In genomic region chr19:58388175-58388526, GRCh38 we compare ENCODE assay signal across 8 cellular contexts. TPM values are rescaled to one million over a fixed set of nuclear protein-coding genes. Genes with fewer than 3 reads are reported as not detected.
DNase-seq lines count a peak whose midpoint lies in the region; ATAC-seq, FAIRE-seq and TF ChIP-seq lines count a peak whose summit lies in the region.

No MANE protein-coding gene starts in this region.

- intact Hi-C loops in dorsolateral prefrontal cortex (cut with DNase I): no loop called here

- TF ChIP-seq POLR2A in GM12891 (IDR thresholded peaks at IDR 0.05; ENCODE audit: low read depth, low read length): no peak

- TF ChIP-seq CTCF in MM.1S (IDR thresholded peaks at IDR 0.05; ENCODE audit: low read length) (no peak), dorsolateral prefrontal cortex (IDR thresholded peaks at IDR 0.05 in 54 of 56, conservative IDR thresholded peaks at IDR 0.05 in 2 of 56; ENCODE audit: low read depth in 1 of 56, partially characterized antibody in 56 of 56) (no peak), nephron progenitor cell (IDR thresholded peaks at IDR 0.05) (no peak), omental fat pad (IDR thresholded peaks at IDR 0.05) (no peak)

- peak overlapping the region; percentile 89 to 98 (median 95) for H3K9ac ChIP-seq in BLaER1 treated with 17β-estradiol and CSF1 and Interleukin-3, amounts not matched to agents 10 nM and 100 nM
- H3K9ac ChIP-seq in MM.1S (ENCODE audit: low read length): no peak overlapping the region

- H3K27ac Mint-ChIP-seq in nephron progenitor cell: peak overlapping the region; percentile 92

- peak overlapping the region; percentile 80 to 96 (median 90) for H3K4me3 ChIP-seq in BLaER1 treated with 17β-estradiol and CSF1 and Interleukin-3, amounts not matched to agents 10 nM and 100 nM
- H3K4me3 ChIP-seq in MM.1S (ENCODE audit: low read length) (peak overlapping the region; percentile 87), dorsolateral prefrontal cortex (peak overlapping the region in 58 of 59 donors; percentile 63 to 100 (median 89))

- no peaks in the 10 kb centered on the region for H3K9me2 ChIP-seq in MM.1S (replicated peaks; ENCODE audit: insufficient read depth, low read length)

- no peaks in the 10 kb centered on the region for H3K9me3 Mint-ChIP-seq in nephron progenitor cell

- no peaks in the 10 kb centered on the region for H3K27me3 Mint-ChIP-seq in nephron progenitor cell (ENCODE audit: low read depth, poor library complexity)

- peaks cover 36% of the 10 kb centered on the region for H3K36me3 Mint-ChIP-seq in nephron progenitor cell (ENCODE audit: low read depth)

- H3K4me3 Mint-ChIP-seq in nephron progenitor cell: peak overlapping the region; percentile 96

- H3K36me3 ChIP-seq in BLaER1 treated with 17β-estradiol and CSF1 and Interleukin-3, amounts not matched to agents 10 nM and 100 nM: peaks cover 51 to 56% (median 54%) of the 10 kb centered on the region in 11 experiments
- peaks cover 10% of the 10 kb centered on the region; the same call in 1 of the 2 replicates for H3K36me3 ChIP-seq in MM.1S (replicated peaks; ENCODE audit: insufficient read depth, low read length)

- H4K20me1 ChIP-seq in BLaER1 treated with 17β-estradiol and CSF1 and Interleukin-3, amounts not matched to agents 10 nM and 100 nM: peaks cover 46 to 60% (median 58%) of the 10 kb centered on the region in 11 experiments; a peak in 21 of 22 replicates
- H4K20me1 ChIP-seq in MM.1S (ENCODE audit: insufficient read depth, low read length): no peaks in the 10 kb centered on the region

- no peak for ATAC-seq in HG02571 (IDR thresholded peaks at IDR 0.05; ENCODE audit: unreplicated experiment)
- ATAC-seq in omental fat pad (ENCODE audit: low FRiP score): no peak

- peaks cover 3% of the 10 kb centered on the region; the same call in 1 of the 2 replicates for H3F3A ChIP-seq in MM.1S (ENCODE audit: insufficient read depth, low read length)

- no peaks in the 10 kb centered on the region for H3K9me3 ChIP-seq in BLaER1 treated with 17β-estradiol and CSF1 and Interleukin-3, amounts not matched to agents 10 nM and 100 nM (replicated peaks in 1 of 11)
- H3K9me3 ChIP-seq in MM.1S (replicated peaks; ENCODE audit: insufficient read depth, low read length): no peaks in the 10 kb centered on the region

- H3K79me2 ChIP-seq in MM.1S (ENCODE audit: low read length): peaks cover 37% of the 10 kb centered on the region

- H3K4me2 ChIP-seq in BLaER1 treated with 17β-estradiol and CSF1 and Interleukin-3, amounts not matched to agents 10 nM and 100 nM: peak overlapping the region; percentile 88 to 99 (median 96)
- H3K4me2 ChIP-seq in MM.1S (ENCODE audit: low read depth, low read length): peak overlapping the region; percentile 61

- H3K4me1 Mint-ChIP-seq in nephron progenitor cell: peaks cover 50% of the 10 kb centered on the region

- peaks cover 51 to 81% (median 68%) of the 10 kb centered on the region in 10 experiments for H3K4me1 ChIP-seq in BLaER1 treated with 17β-estradiol and CSF1 and Interleukin-3, amounts not matched to agents 10 nM and 100 nM
- peaks cover 12% of the 10 kb centered on the region; the same call in 1 of the 2 replicates for H3K4me1 ChIP-seq in MM.1S (ENCODE audit: low read length)

- peak overlapping the region in 9 of 11 experiments; percentile 95 to 99 (median 97); a peak in 19 of 22 replicates for H3K27ac ChIP-seq in BLaER1 treated with 17β-estradiol and CSF1 and Interleukin-3, amounts not matched to agents 10 nM and 100 nM
- no peak overlapping the region for H3K27ac ChIP-seq in MM.1S (ENCODE audit: low read length)
- peak overlapping the region in 1 of 59 donors; percentile 98 for H3K27ac ChIP-seq in dorsolateral prefrontal cortex

- DNase-seq in MM.1S: no peak
- no peak for DNase-seq in dorsolateral prefrontal cortex
- no peak for DNase-seq in nephron progenitor cell
- no peak for DNase-seq in NCI-H1105 (lab: John Stamatoyannopoulos, UW)
- DNase-seq in GM12891 (ENCODE audit: insufficient read length, low spot score): no peak
- DNase-seq in omental fat pad (ENCODE audit: low spot score): no peak

- no peaks in the 10 kb centered on the region for H3K27me3 ChIP-seq in BLaER1 treated with 17β-estradiol and CSF1 and Interleukin-3, amounts not matched to agents 10 nM and 100 nM
- no peaks in the 10 kb centered on the region for H3K27me3 ChIP-seq in MM.1S (replicated peaks; ENCODE audit: insufficient read depth, low read length)
- no peaks in the 10 kb centered on the region for H3K27me3 ChIP-seq in dorsolateral prefrontal cortex

- H2AFZ ChIP-seq in MM.1S (ENCODE audit: low read length): no peak overlapping the region

- FAIRE-seq in GM12891 (lab: Jason Lieb, UNC): no peak

TF ChIP-seq in GM12891, 5 proteins besides CTCF, POLR2A, EP300 and RAD21:
- no peak for TF ChIP-seq POU2F2 (IDR thresholded peaks at IDR 0.05; ENCODE audit: low read depth, low read length)
- no peak for TF ChIP-seq POLR2AphosphoS5 (IDR thresholded peaks at IDR 0.05; ENCODE audit: low read depth, low read length)
- TF ChIP-seq SPI1 (IDR thresholded peaks at IDR 0.05; ENCODE audit: low read depth, low read length): no peak

RNA-seq across cellular contexts. Expression of gene RPS5, which starts 1.1 kb away (rescaled TPM):
- 100 to 1,000 TPM; 212 to 406 (median 277) TPM for total RNA-seq in dorsolateral prefrontal cortex
- polyA plus RNA-seq in GM12891 (2012; ENCODE audit: low read depth, missing spikeins): 2,915 TPM
- total RNA-seq in omental fat pad: 1,000 to 10,000 TPM; 1,379 to 1,993 (median 1,504) TPM

RNA-seq across cellular contexts. Expression of gene RNF225, which starts 7.3 kb away (rescaled TPM):
- total RNA-seq in dorsolateral prefrontal cortex (under 1 TPM in 2 of 120 experiments, not detected in 118; 0.48 to 0.69 TPM), omental fat pad (not detected)
- not detected for polyA plus RNA-seq in GM12891 (2012; ENCODE audit: low read depth, missing spikeins)

RNA-seq across cellular contexts. Expression of gene ZNF837, which starts 7.3 kb away (rescaled TPM):
- 1 to 10 TPM in 53 of 120 experiments, under 1 TPM in 60, not detected in 7; 0.27 to 2.9 (median 0.98) TPM for total RNA-seq in dorsolateral prefrontal cortex
- polyA plus RNA-seq in GM12891 (2012; ENCODE audit: low read depth, missing spikeins): 1.4 TPM
- total RNA-seq in omental fat pad: 1 to 10 TPM in 3 of 4 donors, under 1 TPM in 1; 0.48 to 4.4 (median 2.1) TPM

RNA-seq across cellular contexts. Expression of gene ZNF584, which starts 20.3 kb away (rescaled TPM):
- total RNA-seq in dorsolateral prefrontal cortex: 10 to 100 TPM; 11.0 to 25.3 (median 18.1) TPM
- 3.1 TPM for polyA plus RNA-seq in GM12891 (2012; ENCODE audit: low read depth, missing spikeins)
- 10 to 100 TPM in 2 of 4 donors, 1 to 10 TPM in 2; 7.9 to 34.1 (median 9.2) TPM for total RNA-seq in omental fat pad

RNA-seq across cellular contexts. Expression of gene ZNF497, which starts 25.6 kb away (rescaled TPM):
- total RNA-seq in dorsolateral prefrontal cortex (1 to 10 TPM; 1.3 to 6.9 (median 3.7) TPM), omental fat pad (1 to 10 TPM in 3 of 4 donors, under 1 TPM in 1; 0.74 to 2.4 (median 1.3) TPM)
- 0.36 TPM for polyA plus RNA-seq in GM12891 (2012; ENCODE audit: low read depth, missing spikeins)
